Comparison of ENCODE assay signal across 1 cellular context in genomic region chr9:98774746-98775145, GRCh38.
TF ChIP-seq lines count a peak whose summit lies in the region.

No MANE protein-coding gene starts in this region.

TF ChIP-seq in endothelial cell of umbilical vein, 7 proteins besides CTCF, POLR2A, EP300 and RAD21 (continued from another document):
- TF ChIP-seq, protein P1, sequence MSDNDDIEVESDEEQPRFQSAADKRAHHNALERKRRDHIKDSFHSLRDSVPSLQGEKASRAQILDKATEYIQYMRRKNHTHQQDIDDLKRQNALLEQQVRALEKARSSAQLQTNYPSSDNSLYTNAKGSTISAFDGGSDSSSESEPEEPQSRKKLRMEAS (IDR thresholded peaks at IDR 0.05; ENCODE audit: insufficient read depth, insufficient read length) = no peak
- TF ChIP-seq MYC (IDR thresholded peaks at IDR 0.05; ENCODE audit: low read depth, low read length) (no peak), JUN (IDR thresholded peaks at IDR 0.05; ENCODE audit: borderline replicate concordance, insufficient read depth, insufficient read length, low read depth) (no peak)
TF ChIP-seq in endothelial cell of umbilical vein: peak in this region for 0.
